In genomic region chr13:49351871-49352270, GRCh38 we compare ENCODE assay signal across 1 cellular context.
TF ChIP-seq lines count a peak whose summit lies in the region.

No MANE protein-coding gene starts in this region.

TF ChIP-seq in WTC11, 78 proteins besides CTCF, POLR2A, EP300 and RAD21 (continued from another document):
- no peak for TF ChIP-seq ZNF532 (CRISPR knock-in tag; IDR thresholded peaks at IDR 0.05; ENCODE audit: borderline replicate concordance)
- TF ChIP-seq JAZF1 (CRISPR knock-in tag; IDR thresholded peaks at IDR 0.05) = no peak
- no peak for TF ChIP-seq JUN (CRISPR knock-in tag; IDR thresholded peaks at IDR 0.05)
